9 cellular contexts compared by ENCODE assay signal in the genomic region with DNA sequence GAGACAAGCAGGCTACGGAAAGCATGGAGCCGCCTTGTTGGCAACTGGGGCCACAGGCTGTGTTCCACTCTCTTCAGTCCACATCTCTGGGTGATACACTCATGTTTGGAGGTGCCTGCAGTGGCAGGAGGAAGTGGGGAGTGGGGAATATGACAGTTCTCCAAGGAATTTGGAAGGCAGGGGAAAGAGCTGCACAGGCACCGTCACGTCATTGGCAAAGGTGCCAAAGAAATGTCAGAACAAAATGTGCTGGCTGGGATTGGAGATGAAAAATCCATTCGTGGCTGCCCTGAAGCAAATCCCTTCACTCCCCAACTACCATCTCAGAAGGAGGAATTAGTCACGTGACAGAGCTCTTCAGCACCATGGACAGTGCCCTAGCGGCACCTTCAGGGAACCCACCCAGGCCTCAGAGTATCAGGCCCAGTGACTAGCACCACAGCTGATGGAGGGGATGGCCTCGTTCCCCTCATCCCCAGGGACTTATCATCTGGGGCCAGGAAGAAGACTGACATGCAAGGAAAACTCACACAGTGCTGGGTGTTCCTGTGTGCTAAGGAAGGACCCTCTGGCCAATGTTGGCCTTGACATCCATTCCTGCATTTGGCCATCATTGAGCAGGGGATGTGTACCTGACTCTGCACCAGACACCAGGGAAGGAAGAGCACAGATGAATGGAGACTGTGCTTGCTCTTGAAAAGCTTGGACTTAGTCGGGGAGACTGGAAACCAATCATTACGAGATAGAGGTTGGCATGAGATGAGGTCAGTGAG. TPM values are rescaled to one million over a fixed set of nuclear protein-coding genes. Genes with fewer than 3 reads are reported as not detected.
DNase-seq lines count a peak whose midpoint lies in the region; ATAC-seq and TF ChIP-seq lines count a peak whose summit lies in the region.
"Had no signal": no experiment of that assay in that cellular context is flagged by ENCODE, and none has a peak within 500 bp of the region (broad histone marks: within the 10 kb centered on the region; RNA-seq: fewer than 3 reads in every experiment).

No MANE protein-coding gene starts in this region.

- no peaks in the 10 kb centered on the region for H3K9me3 ChIP-seq in vagina

- no peak for TF ChIP-seq POLR2A in vagina (IDR thresholded peaks at IDR 0.05)

- DNase-seq in EH (ENCODE audit: low read depth): peak; percentile 70
- DNase-seq in NAMALWA (ENCODE audit: low spot score): peak; percentile 51
- peak; percentile 27 for DNase-seq in astrocyte of the cerebellum (ENCODE audit: low read depth)
- peak; percentile 89 for DNase-seq in islet precursor cell
- DNase-seq in vagina (ENCODE audit: extremely low spot score in 2 of 2): peak; percentile 85 to 96
- no peak for DNase-seq in NCI-H128 (lab: John Stamatoyannopoulos, UW; ENCODE audit: unreplicated experiment)
- no peak for DNase-seq in effector CD8-positive, alpha-beta T cell (lab: John Stamatoyannopoulos, UW)

- peaks cover 10% of the 10 kb centered on the region for H3K4me1 ChIP-seq in vagina

- no peaks in the 10 kb centered on the region for H3K36me3 ChIP-seq in vagina

- H3K27ac ChIP-seq in vagina: no peak overlapping the region

- no peaks in the 10 kb centered on the region for H3K27me3 ChIP-seq in vagina

- no peak for TF ChIP-seq CTCF in astrocyte of the cerebellum (IDR thresholded peaks at IDR 0.05; ENCODE audit: low read depth, low read length, missing control alignments)
- no peak for TF ChIP-seq CTCF in vagina (IDR thresholded peaks at IDR 0.05)

- H3K4me3 ChIP-seq in astrocyte of the cerebellum (ENCODE audit: low read depth, low read length) (no peak overlapping the region), vagina (no peak overlapping the region)

- in situ Hi-C loops in astrocyte of the cerebellum (cut with HindIII; ENCODE audit: low sequenced_read_pairs): loop anchor here (5.0 to 10.0 kb wide), 2 partner anchors 36 to 163 kb away; no protein-coding TSS in a partner anchor

- ATAC-seq in GM21526 (IDR thresholded peaks at IDR 0.05; ENCODE audit: low FRiP score, unreplicated experiment): no peak
- ATAC-seq: naive thymus-derived CD4-positive, alpha-beta T cell had no signal

- intact Hi-C loops in vagina (cut with DNase I): no loop called here

RNA-seq across cellular contexts. Expression of a gene that starts 48.5 kb away (rescaled TPM):
- total RNA-seq in vagina: 15.2 TPM

Comparison
In these comparisons a context has a peak if more than half of its experiments do, and no peak if none do; other contexts are left out.
1. DNase-seq: peak in EH (single experiment), NAMALWA (single experiment), astrocyte of the cerebellum (single experiment), islet precursor cell (single experiment) and vagina (2 of 2); none in NCI-H128 (single experiment) and effector CD8-positive, alpha-beta T cell (single experiment).